Comparison of ENCODE assay signal across 8 cellular contexts in genomic region chr1:148371551-148371994, GRCh38.
DNase-seq lines count a peak whose midpoint lies in the region; ATAC-seq, FAIRE-seq and TF ChIP-seq lines count a peak whose summit lies in the region.
"Not testable (repeated sequence)": the region's sequence is repeated elsewhere in the genome, so short reads cannot be mapped to it uniquely, and the experiment has no call there.

No MANE protein-coding gene starts in this region.

- not testable (repeated sequence) for H3K4me3 ChIP-seq in K562, heart left ventricle

- intact Hi-C loops in K562 (cut with micrococcal nuclease), result loop anchor here (10.0 kb wide), 1 partner anchor 63 kb away; no protein-coding TSS in a partner anchor
- intact Hi-C loops in heart left ventricle (cut with DNase I), result not testable (repeated sequence)

- H3K4me1 Mint-ChIP-seq in stimulated activated naive CD8-positive, alpha-beta T cell treated with anti-CD3 and anti-CD28 coated beads, Interleukin-15, Interleukin-2, amounts not matched to agents 100 ng/mL and 50 ng/mL, for 24 hours (ENCODE audit: low read depth), result peaks cover 55% of the 10 kb centered on the region

- peak; percentile 70 for DNase-seq in DMS53 treated with DMSO at 0.1 percent for 48 hours (lab: John Stamatoyannopoulos, UW; ENCODE audit: unreplicated experiment)
- DNase-seq in HT-29 (ENCODE audit: low spot score), result peak; percentile 90
- DNase-seq in NCI-H82 treated with DMSO at 0.1 percent for 48 hours (lab: John Stamatoyannopoulos, UW; ENCODE audit: unreplicated experiment), result peak; percentile 31
- DNase-seq in activated CD4-positive, alpha-beta T cell treated with anti-CD3 and anti-CD28 coated beads for 1 hour, result peak; percentile 62
- DNase-seq in K562 (ENCODE audit: extremely low read depth in 1 of 4, low spot score in 3 of 4), result peak; percentile 74 to 84 (median 76)
- peak in 4 of 5 donors; percentile 33 to 45 (median 38) for DNase-seq in heart left ventricle
- DNase-seq in omental fat pad (ENCODE audit: low spot score), result peak; percentile 38

- H3K9me3 ChIP-seq in K562 (replicated peaks; ENCODE audit: control insufficient read depth, insufficient read depth, low read depth, low read length); heart left ventricle: not testable (repeated sequence)

- H3K4me2 ChIP-seq in K562 (ENCODE audit: insufficient read depth, low read length), result not testable (repeated sequence)

- peak; percentile 74 to 76 (median 75) for TF ChIP-seq CTCF in K562 (IDR thresholded peaks at IDR 0.05 in 2 of 3, conservative IDR thresholded peaks at IDR 0.05 in 1 of 3; ENCODE audit: insufficient read depth in 2 of 3, low read depth in 1 of 3, low read length in 3 of 3)
- TF ChIP-seq CTCF in heart left ventricle (IDR thresholded peaks at IDR 0.05), result peak; percentile 55 to 79 (median 60)
- peak in 1 of 3 donors; percentile 74 for TF ChIP-seq CTCF in omental fat pad (IDR thresholded peaks at IDR 0.05)

- CTCF ChIA-PET in K562 (lab: Yijun Ruan, JAX; ENCODE audit: low intra/inter-chr PET ratio), result interaction anchor here (0.6 kb wide), 1 partner anchor 16 kb away, joined by 3 read pairs; no protein-coding TSS in a partner anchor

- BruUV-seq in K562 (replicated peaks; lab: Mats Ljungman, UMichigan), result not testable (repeated sequence)

- H2AFZ ChIP-seq in K562 (ENCODE audit: low read depth, low read length), result not testable (repeated sequence)

- not testable (repeated sequence) for H3K4me1 ChIP-seq in K562 (replicated peaks in 1 of 2; ENCODE audit: control insufficient read depth in 2 of 2, insufficient read depth in 2 of 2, low read length in 2 of 2)
- peaks cover 0 to 29% (median 0%) of the 10 kb centered on the region in 12 donors for H3K4me1 ChIP-seq in heart left ventricle

- not testable (repeated sequence) for TF ChIP-seq POLR2A in K562 (conservative IDR thresholded peaks at IDR 0.05); heart left ventricle (IDR thresholded peaks at IDR 0.05)

- not testable (repeated sequence) for H3K79me2 ChIP-seq in K562 (ENCODE audit: control insufficient read depth, insufficient read depth, low read length)

- POLR2A ChIA-PET in K562 (lab: Yijun Ruan, JAX), result not testable (repeated sequence)

- peak; percentile 40 for FAIRE-seq in K562 (lab: Jason Lieb, UNC)

- H3K27me3 ChIP-seq in K562 (ENCODE audit: control insufficient read depth in 2 of 2, insufficient read depth in 2 of 2, low read length in 2 of 2); heart left ventricle: not testable (repeated sequence)

- not testable (repeated sequence) for H3K9me1 ChIP-seq in K562 (ENCODE audit: control insufficient read depth, insufficient read depth, low read length)

- H3K36me3 Mint-ChIP-seq in stimulated activated naive CD8-positive, alpha-beta T cell treated with anti-CD3 and anti-CD28 coated beads, Interleukin-15, Interleukin-2, amounts not matched to agents 100 ng/mL and 50 ng/mL, for 24 hours (ENCODE audit: low read depth), result not testable (repeated sequence)

- peak overlapping the region; percentile 33 for H3K4me3 Mint-ChIP-seq in stimulated activated naive CD8-positive, alpha-beta T cell treated with anti-CD3 and anti-CD28 coated beads, Interleukin-15, Interleukin-2, amounts not matched to agents 100 ng/mL and 50 ng/mL, for 24 hours

- peak; percentile 100 for ATAC-seq in K562
- ATAC-seq in heart left ventricle, result peak in 3 of 4 donors; percentile 89 to 93 (median 92)
- ATAC-seq in omental fat pad (ENCODE audit: low FRiP score), result peak; percentile 68

- TF ChIP-seq RAD21 in K562 (CRISPR knock-in tag; conservative IDR thresholded peaks at IDR 0.05 in 1 of 2, IDR thresholded peaks at IDR 0.05 in 1 of 2), result peak; percentile 92 to 97

- not testable (repeated sequence) for H3K9me3 Mint-ChIP-seq in stimulated activated naive CD8-positive, alpha-beta T cell treated with anti-CD3 and anti-CD28 coated beads, Interleukin-15, Interleukin-2, amounts not matched to agents 100 ng/mL and 50 ng/mL, for 24 hours

- H3K27me3 Mint-ChIP-seq in stimulated activated naive CD8-positive, alpha-beta T cell treated with anti-CD3 and anti-CD28 coated beads, Interleukin-15, Interleukin-2, amounts not matched to agents 100 ng/mL and 50 ng/mL, for 24 hours, result not testable (repeated sequence)

- not testable (repeated sequence) for H3K36me3 ChIP-seq in K562 (ENCODE audit: control insufficient read depth, insufficient read depth, low read length); heart left ventricle

- in situ Hi-C loops in K562 (cut with MboI), result loop anchor here (25.0 kb wide), 2 partner anchors 166 to 391 kb away; no protein-coding TSS in a partner anchor

- not testable (repeated sequence) for H4K20me1 ChIP-seq in K562 (replicated peaks; ENCODE audit: control insufficient read depth, insufficient read depth, low read length)

- not testable (repeated sequence) for H3K9ac ChIP-seq in K562 (ENCODE audit: insufficient read depth in 1 of 2, low read depth in 2 of 2, low read length in 2 of 2)

- WGBS in K562 (ENCODE audit: insufficient coverage, low coverage, missing lambda C conversion rate), result 2% methylated on average over 4 of the region's 4 CpGs
- WGBS in heart left ventricle, 4 donors, result 7 to 17% (median 15%) methylated on average over 4 of the region's 4 CpGs

- peak overlapping the region; percentile 97 for H3K27ac Mint-ChIP-seq in stimulated activated naive CD8-positive, alpha-beta T cell treated with anti-CD3 and anti-CD28 coated beads, Interleukin-15, Interleukin-2, amounts not matched to agents 100 ng/mL and 50 ng/mL, for 24 hours

- H3K27ac ChIP-seq in K562 (ENCODE audit: extremely low read depth, low read depth, low read length), result not testable (repeated sequence)
- H3K27ac ChIP-seq in heart left ventricle, result peak overlapping the region in 1 of 12 donors; percentile 58

- not testable (repeated sequence) for TF ChIP-seq EP300 in K562 (IDR thresholded peaks at IDR 0.05; ENCODE audit: low read length)

TF ChIP-seq in K562, 482 proteins besides CTCF, POLR2A, EP300 and RAD21 (continues in another document):
- TF ChIP-seq CREB1 (IDR thresholded peaks at IDR 0.05) (0 out of 2 replicates have a peak, but pooled peaks have one; percentile 38), GATAD2B (IDR thresholded peaks at IDR 0.05; ENCODE audit: borderline replicate concordance) (0 out of 2 replicates have a peak, but pooled peaks have one; percentile 25), VEZF1 (CRISPR knock-in tag; IDR thresholded peaks at IDR 0.05) (peak; percentile 19; the same call in 1 of the 2 replicates), ATF1 (tag; IDR thresholded peaks at IDR 0.05) (peak; percentile 74), DEAF1 (CRISPR knock-in tag; IDR thresholded peaks at IDR 0.05) (peak; percentile 92), SMC3 (conservative IDR thresholded peaks at IDR 0.05; ENCODE audit: insufficient read depth, low read depth, low read length) (peak; percentile 74), ARID2 (IDR thresholded peaks at IDR 0.05) (peak; percentile 69; the same call in 1 of the 2 replicates), ATF7 (IDR thresholded peaks at IDR 0.05) (peak; percentile 30; the same call in 1 of the 2 replicates), CREM (IDR thresholded peaks at IDR 0.05; ENCODE audit: low read depth) (peak; percentile 60), EP400 (IDR thresholded peaks at IDR 0.05) (0 out of 2 replicates have a peak, but pooled peaks have one; percentile 22), CC2D1A (IDR thresholded peaks at IDR 0.05) (peak; percentile 50; the same call in 1 of the 2 replicates)
- TF ChIP-seq CREB1, ATF1 (CRISPR knock-in tag; IDR thresholded peaks at IDR 0.05): not testable (repeated sequence)

Comparison
In these comparisons a context has a peak if more than half of its experiments do, and no peak if none do; other contexts are left out.
1. DNase-seq: peak in every context shown above with its lines; median percentile 90 in HT-29; 76 in K562; 70 in DMS53 treated with DMSO at 0.1 percent for 48 hours; 62 in activated CD4-positive, alpha-beta T cell treated with anti-CD3 and anti-CD28 coated beads for 1 hour; 38 in omental fat pad; 38 in heart left ventricle; 31 in NCI-H82 treated with DMSO at 0.1 percent for 48 hours.